In the genomic region with DNA sequence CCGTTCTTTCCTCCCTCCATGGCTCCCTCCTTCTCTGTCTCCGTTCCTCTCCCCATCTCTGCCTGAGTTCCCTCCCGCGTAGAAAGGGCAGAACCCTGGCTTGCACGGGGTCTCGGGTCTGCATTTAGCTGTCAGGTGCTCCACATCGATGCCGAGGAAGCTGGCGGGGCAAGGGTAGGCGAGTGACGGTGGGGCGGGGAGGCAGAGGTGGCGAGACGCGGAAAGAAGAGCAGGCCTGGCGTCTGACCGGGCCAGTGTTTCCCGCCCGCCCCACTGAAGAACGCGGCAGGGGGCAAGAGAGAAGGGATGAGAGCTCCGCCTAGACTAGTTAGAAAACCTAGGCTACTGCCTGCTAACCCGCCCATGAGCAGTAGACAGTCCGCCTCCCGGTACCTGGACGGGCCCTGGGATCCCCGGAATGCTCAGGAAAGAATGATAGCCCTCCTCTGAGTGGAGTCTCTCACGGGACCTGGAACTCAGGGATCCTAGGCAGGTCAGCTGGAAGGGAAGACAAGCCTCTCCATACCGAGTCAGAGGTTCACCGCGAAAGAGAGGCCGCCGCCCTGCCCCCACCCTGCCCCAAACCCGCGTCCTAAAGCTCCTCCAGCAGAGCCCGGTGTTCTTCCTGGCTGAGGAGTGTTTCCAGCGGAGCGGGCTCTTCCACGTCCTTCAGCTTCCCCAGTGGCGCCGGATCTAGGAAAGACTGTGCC, we compare ENCODE assay signal across 7 cellular contexts.
DNase-seq lines count a peak whose midpoint lies in the region; ATAC-seq and TF ChIP-seq lines count a peak whose summit lies in the region.
"Not testable (repeated sequence)": the region's sequence is repeated elsewhere in the genome, so short reads cannot be mapped to it uniquely, and the experiment has no call there.

No MANE protein-coding gene starts in this region.

- not testable (repeated sequence) for H3K36me3 Mint-ChIP-seq in activated naive CD8-positive, alpha-beta T cell treated with anti-CD3 and anti-CD28 coated beads, Interleukin-2, amount 10 ng/mL, durations not matched to agents 7 days and 5 days

- not testable (repeated sequence) for TF ChIP-seq EP300 in SK-N-SH (IDR thresholded peaks at IDR 0.05; ENCODE audit: borderline replicate concordance in 1 of 2, low read depth in 1 of 2, low read length in 1 of 2)

- H3K4me3 ChIP-seq in GM06990 (replicated peaks; ENCODE audit: low read depth, low read length), result peak overlapping the region; percentile 35
- peak overlapping the region; percentile 32; the same call in 1 of the 2 replicates for H3K4me3 ChIP-seq in HUES48 (ENCODE audit: low read depth, low read length)
- H3K4me3 ChIP-seq in SK-N-SH (ENCODE audit: low read depth in 2 of 2, low read length in 1 of 2); mesendoderm (ENCODE audit: low read length): not testable (repeated sequence)

- H3K23ac ChIP-seq in mesendoderm (ENCODE audit: low read length), result not testable (repeated sequence)

- not testable (repeated sequence) for H3K79me2 ChIP-seq in SK-N-SH (ENCODE audit: insufficient read depth); mesendoderm (ENCODE audit: control insufficient read depth, insufficient read depth, low read length)

- peak overlapping the region; percentile 37 for H3K4me3 Mint-ChIP-seq in activated naive CD8-positive, alpha-beta T cell treated with anti-CD3 and anti-CD28 coated beads, Interleukin-2, amount 10 ng/mL, durations not matched to agents 7 days and 5 days

- not testable (repeated sequence) for H4K5ac ChIP-seq in mesendoderm (ENCODE audit: low read length)

- not testable (repeated sequence) for DNase-seq in GM06990 (ENCODE audit: extremely low read depth, insufficient read length); SK-N-SH
- DNase-seq in activated naive CD8-positive, alpha-beta T cell treated with anti-CD3 and anti-CD28 coated beads, Interleukin-2, amount 10 ng/mL, durations not matched to agents 7 days and 5 days, result peak; percentile 35
- DNase-seq in Right ventricle myocardium superior, result peak; percentile 38
- peak; percentile 31 for DNase-seq in mesendoderm
- peak; percentile 14 for DNase-seq in stimulated activated naive CD8-positive, alpha-beta T cell treated with anti-CD3 and anti-CD28 coated beads, Interleukin-15, Interleukin-2, amounts not matched to agents 100 U/mL and 50 U/mL, for 24 hours

- not testable (repeated sequence) for H4K20me1 ChIP-seq in SK-N-SH (ENCODE audit: insufficient read depth)

- not testable (repeated sequence) for TF ChIP-seq CTCF in GM06990 (IDR thresholded peaks at IDR 0.05; ENCODE audit: insufficient read depth, low read length, poor library complexity, severe bottlenecking); SK-N-SH (IDR thresholded peaks at IDR 0.05)

- not testable (repeated sequence) for H3K9me3 Mint-ChIP-seq in activated naive CD8-positive, alpha-beta T cell treated with anti-CD3 and anti-CD28 coated beads, Interleukin-2, amount 10 ng/mL, durations not matched to agents 7 days and 5 days

- peak overlapping the region; percentile 73 for H3K4me2 ChIP-seq in SK-N-SH
- peak overlapping the region; percentile 33 for H3K4me2 ChIP-seq in mesendoderm (ENCODE audit: low read length)

- H3F3A ChIP-seq in SK-N-SH (replicated peaks; ENCODE audit: insufficient read depth), result not testable (repeated sequence)

- not testable (repeated sequence) for H3K9me2 ChIP-seq in SK-N-SH

- peaks cover 50% of the 10 kb centered on the region for H3K27me3 Mint-ChIP-seq in activated naive CD8-positive, alpha-beta T cell treated with anti-CD3 and anti-CD28 coated beads, Interleukin-2, amount 10 ng/mL, durations not matched to agents 7 days and 5 days

- 15% methylated on average over 35 of the region's 41 CpGs for WGBS in SK-N-SH (ENCODE audit: low lambda C conversion rate)
- no CpG with 5 or more reads among the region's 41 CpGs for WGBS in mesendoderm (ENCODE audit: extremely low coverage, insufficient coverage, low lambda C conversion rate)

- H2AFZ ChIP-seq in SK-N-SH (ENCODE audit: low read depth), result not testable (repeated sequence)

- H3K18ac ChIP-seq in mesendoderm (ENCODE audit: low read length), result not testable (repeated sequence)

- not testable (repeated sequence) for TF ChIP-seq RAD21 in SK-N-SH (IDR thresholded peaks at IDR 0.05; ENCODE audit: low read length)

- not testable (repeated sequence) for H3K9ac ChIP-seq in HUES48 (ENCODE audit: low read depth, low read length); SK-N-SH; mesendoderm (ENCODE audit: low read length)

- CTCF ChIA-PET in SK-N-SH (lab: Yijun Ruan, JAX), result not testable (repeated sequence)

- intact Hi-C loops in Right ventricle myocardium superior (cut with DNase I), result not testable (repeated sequence)

- ATAC-seq in activated naive CD8-positive, alpha-beta T cell treated with anti-CD3 and anti-CD28 coated beads, Interleukin-2, amount 10 ng/mL, durations not matched to agents 7 days and 5 days (ENCODE audit: low read depth); Right ventricle myocardium superior (ENCODE audit: poor library complexity); stimulated activated naive CD8-positive, alpha-beta T cell treated with anti-CD3 and anti-CD28 coated beads, Interleukin-15, Interleukin-2, amounts not matched to agents 100 U/mL and 50 U/mL, for 24 hours: not testable (repeated sequence)

- H3K27ac Mint-ChIP-seq in activated naive CD8-positive, alpha-beta T cell treated with anti-CD3 and anti-CD28 coated beads, Interleukin-2, amount 10 ng/mL, durations not matched to agents 7 days and 5 days, result not testable (repeated sequence)

- H2BK15ac ChIP-seq in mesendoderm (replicated peaks; ENCODE audit: low read depth), result not testable (repeated sequence)

- not testable (repeated sequence) for H4K8ac ChIP-seq in mesendoderm (ENCODE audit: low read depth, low read length)

- H3K4me1 ChIP-seq in HUES48 (ENCODE audit: control insufficient read depth, insufficient read depth, low read length); SK-N-SH (ENCODE audit: control insufficient read depth in 1 of 2, insufficient read depth in 2 of 2, low read depth in 1 of 2, low read length in 1 of 2); mesendoderm (ENCODE audit: control insufficient read depth, low read depth, low read length): not testable (repeated sequence)

- POLR2A ChIA-PET in SK-N-SH (lab: Yijun Ruan, JAX); activated naive CD8-positive, alpha-beta T cell treated with anti-CD3 and anti-CD28 coated beads, Interleukin-2, amount 10 ng/mL, durations not matched to agents 7 days and 5 days (lab: Charles Lee): not testable (repeated sequence)

- H2BK5ac ChIP-seq in mesendoderm (ENCODE audit: low read length), result not testable (repeated sequence)

- not testable (repeated sequence) for H3K36me3 ChIP-seq in GM06990 (ENCODE audit: control insufficient read depth, insufficient read depth, low read length); HUES48 (ENCODE audit: control insufficient read depth, insufficient read depth, low read length); SK-N-SH (replicated peaks in 1 of 2; ENCODE audit: control insufficient read depth in 1 of 2, insufficient read depth in 2 of 2, low read length in 1 of 2); mesendoderm (ENCODE audit: control insufficient read depth, insufficient read depth, low read length)

- not testable (repeated sequence) for H2BK120ac ChIP-seq in mesendoderm (ENCODE audit: low read depth, low read length)

- peak overlapping the region; percentile 15 for H3K56ac ChIP-seq in mesendoderm (ENCODE audit: low read length)

- H3K4ac ChIP-seq in mesendoderm (ENCODE audit: low read depth, low read length), result not testable (repeated sequence)

- not testable (repeated sequence) for H3K79me1 ChIP-seq in mesendoderm (ENCODE audit: low read length)

- H3K4me1 Mint-ChIP-seq in activated naive CD8-positive, alpha-beta T cell treated with anti-CD3 and anti-CD28 coated beads, Interleukin-2, amount 10 ng/mL, durations not matched to agents 7 days and 5 days, result not testable (repeated sequence)

- H3K9me3 ChIP-seq in HUES48 (ENCODE audit: control insufficient read depth, insufficient read depth, low read length); SK-N-SH: not testable (repeated sequence)

- not testable (repeated sequence) for H3K27me3 ChIP-seq in GM06990 (replicated peaks; ENCODE audit: control insufficient read depth, insufficient read depth, low read length); HUES48 (ENCODE audit: control insufficient read depth, insufficient read depth, low read length); mesendoderm (ENCODE audit: insufficient read depth, low read length, poor library complexity)
- H3K27me3 ChIP-seq in SK-N-SH (ENCODE audit: insufficient read depth), result peaks cover 20% of the 10 kb centered on the region; the same call in 1 of the 2 replicates

- not testable (repeated sequence) for H2AK5ac ChIP-seq in mesendoderm (ENCODE audit: low read length)

- H3K27ac ChIP-seq in HUES48 (ENCODE audit: low read depth, low read length); SK-N-SH (ENCODE audit: low read depth in 2 of 2, low read length in 1 of 2); mesendoderm (ENCODE audit: low read depth, low read length): not testable (repeated sequence)
